In genomic region chr12:9682949-9683348, GRCh38 we compare ENCODE assay signal across 10 cellular contexts. TPM values are rescaled to one million over a fixed set of nuclear protein-coding genes. Genes with fewer than 3 reads are reported as not detected.
"Had no signal": no experiment of that assay in that cellular context is flagged by ENCODE, and none has a peak within 500 bp of the region (broad histone marks: within the 10 kb centered on the region; RNA-seq: fewer than 3 reads in every experiment).

No MANE protein-coding gene starts in this region.

RNA-seq across cellular contexts. Expression of gene CLECL1, which starts 49.9 kb away (rescaled TPM):
- total RNA-seq: cerebellum, fibroblast of lung, glomerular endothelial cell, kidney epithelial cell, mesenteric fat pad, prostate gland, suprapubic skin, tibial nerve, urinary bladder, WTC11 had no signal
- polyA plus RNA-seq: fibroblast of lung had no signal
